28 cellular contexts compared by ENCODE assay signal in genomic region chr9:27054841-27055240, GRCh38. TPM values are rescaled to one million over a fixed set of nuclear protein-coding genes. Genes with fewer than 3 reads are reported as not detected.
"Had no signal": no experiment of that assay in that cellular context is flagged by ENCODE, and none has a peak within 500 bp of the region (broad histone marks: within the 10 kb centered on the region; RNA-seq: fewer than 3 reads in every experiment).

No MANE protein-coding gene starts in this region.

- H3K36me3 ChIP-seq: uterus had no signal

- H3K4me1 ChIP-seq: gastrocnemius medialis, tibial nerve, uterus had no signal

- H3K4me3 Mint-ChIP-seq: activated B cell treated with CpG ODN at 0.5 μM for 24 hours; activated CD4-positive, alpha-beta memory T cell treated with anti-CD3 and anti-CD28 coated beads for 36 hours; activated CD4-positive, alpha-beta T cell treated with anti-CD3 and anti-CD28 coated beads for 36 hours; activated naive CD4-positive, alpha-beta T cell treated with anti-CD3 and anti-CD28 coated beads, Interleukin-2, amount 10 ng/mL, durations not matched to agents 7 days and 5 days; dendritic cell treated with granulocyte-macrophage colony-stimulating factor and Interleukin-4, amounts not matched to agents 40 ng/mL and 50 ng/mL, for 4 days; naive thymus-derived CD4-positive, alpha-beta T cell; neural crest cell; stimulated activated memory B cell treated with anti-CD40 and anti-IgM and Interleukin-4, amounts not matched to agents 10 μg/mL and 1 μg/mL and 100 μg/mL, for 72 hours; T-cell had no signal

- ATAC-seq: activated CD4-positive, alpha-beta T cell treated with anti-CD3 and anti-CD28 coated beads for 36 hours; gastrocnemius medialis; naive thymus-derived CD4-positive, alpha-beta T cell; sciatic nerve; stimulated activated memory B cell treated with anti-CD40 and anti-IgM and Interleukin-4, amounts not matched to agents 10 μg/mL and 1 μg/mL and 100 μg/mL, for 72 hours; T-cell had no signal

- H3K27ac Mint-ChIP-seq: activated B cell treated with CpG ODN at 0.5 μM for 24 hours; activated CD4-positive, alpha-beta memory T cell treated with anti-CD3 and anti-CD28 coated beads for 36 hours; activated CD4-positive, alpha-beta T cell treated with anti-CD3 and anti-CD28 coated beads for 36 hours; activated naive CD4-positive, alpha-beta T cell treated with anti-CD3 and anti-CD28 coated beads, Interleukin-2, amount 10 ng/mL, durations not matched to agents 7 days and 5 days; dendritic cell treated with granulocyte-macrophage colony-stimulating factor and Interleukin-4, amounts not matched to agents 40 ng/mL and 50 ng/mL, for 4 days; naive thymus-derived CD4-positive, alpha-beta T cell; stimulated activated memory B cell treated with anti-CD40 and anti-IgM and Interleukin-4, amounts not matched to agents 10 μg/mL and 1 μg/mL and 100 μg/mL, for 72 hours; T-cell had no signal

- H3K27ac ChIP-seq: cardiac muscle cell, esophagus muscularis mucosa, gastrocnemius medialis, stomach, suprapubic skin, tibial nerve had no signal

- DNase-seq: activated B cell treated with CpG ODN at 0.5 μM for 24 hours; activated CD4-positive, alpha-beta memory T cell treated with anti-CD3 and anti-CD28 coated beads for 36 hours; activated CD4-positive, alpha-beta T cell treated with anti-CD3 and anti-CD28 coated beads for 36 hours; activated effector memory CD4-positive, alpha-beta T cell treated with anti-CD3 and anti-CD28 coated beads, Interleukin-2, amount 50 U/mL, for 16 hours; activated naive CD4-positive, alpha-beta T cell treated with anti-CD3 and anti-CD28 coated beads, Interleukin-2, amount 10 ng/mL, durations not matched to agents 7 days and 5 days; amygdala; effector CD4-positive, alpha-beta T cell; gastrocnemius medialis; hippocampal formation; mesendoderm; naive thymus-derived CD4-positive, alpha-beta T cell; occipital lobe; stimulated activated CD4-positive, alpha-beta T cell treated with anti-CD3 and anti-CD28 coated beads, Interleukin-15, amount 100 ng/mL, for 24 hours; stomach; T-cell; T-helper 9 cell; uterus had no signal

- H3K4me2 ChIP-seq: smooth muscle cell had no signal

- H3K27me3 ChIP-seq: cardiac muscle cell, esophagus muscularis mucosa, gastrocnemius medialis, stomach, suprapubic skin, tibial nerve, uterus had no signal

- H3K9me3 ChIP-seq: esophagus muscularis mucosa, gastrocnemius medialis, stomach, suprapubic skin, tibial nerve, uterus had no signal

- H3K4me1 Mint-ChIP-seq: activated B cell treated with CpG ODN at 0.5 μM for 24 hours; activated CD4-positive, alpha-beta T cell treated with anti-CD3 and anti-CD28 coated beads for 36 hours; activated naive CD4-positive, alpha-beta T cell treated with anti-CD3 and anti-CD28 coated beads, Interleukin-2, amount 10 ng/mL, durations not matched to agents 7 days and 5 days; naive thymus-derived CD4-positive, alpha-beta T cell; neural crest cell; stimulated activated memory B cell treated with anti-CD40 and anti-IgM and Interleukin-4, amounts not matched to agents 10 μg/mL and 1 μg/mL and 100 μg/mL, for 72 hours; T-cell had no signal

- H3K27me3 Mint-ChIP-seq: activated B cell treated with CpG ODN at 0.5 μM for 24 hours; activated CD4-positive, alpha-beta memory T cell treated with anti-CD3 and anti-CD28 coated beads for 36 hours; activated CD4-positive, alpha-beta T cell treated with anti-CD3 and anti-CD28 coated beads for 36 hours; activated naive CD4-positive, alpha-beta T cell treated with anti-CD3 and anti-CD28 coated beads, Interleukin-2, amount 10 ng/mL, durations not matched to agents 7 days and 5 days; dendritic cell treated with granulocyte-macrophage colony-stimulating factor and Interleukin-4, amounts not matched to agents 40 ng/mL and 50 ng/mL, for 4 days; naive thymus-derived CD4-positive, alpha-beta T cell; stimulated activated memory B cell treated with anti-CD40 and anti-IgM and Interleukin-4, amounts not matched to agents 10 μg/mL and 1 μg/mL and 100 μg/mL, for 72 hours; T-cell had no signal

- H3K4me3 ChIP-seq: cardiac muscle cell, esophagus muscularis mucosa, gastrocnemius medialis, smooth muscle cell, stomach, suprapubic skin, tibial nerve, uterus had no signal

- H3K9me3 Mint-ChIP-seq: activated B cell treated with CpG ODN at 0.5 μM for 24 hours; activated CD4-positive, alpha-beta memory T cell treated with anti-CD3 and anti-CD28 coated beads for 36 hours; activated naive CD4-positive, alpha-beta T cell treated with anti-CD3 and anti-CD28 coated beads, Interleukin-2, amount 10 ng/mL, durations not matched to agents 7 days and 5 days; dendritic cell treated with granulocyte-macrophage colony-stimulating factor and Interleukin-4, amounts not matched to agents 40 ng/mL and 50 ng/mL, for 4 days; naive thymus-derived CD4-positive, alpha-beta T cell; neural crest cell; stimulated activated memory B cell treated with anti-CD40 and anti-IgM and Interleukin-4, amounts not matched to agents 10 μg/mL and 1 μg/mL and 100 μg/mL, for 72 hours; T-cell had no signal

- H3K36me3 Mint-ChIP-seq: activated naive CD4-positive, alpha-beta T cell treated with anti-CD3 and anti-CD28 coated beads, Interleukin-2, amount 10 ng/mL, durations not matched to agents 7 days and 5 days had no signal

RNA-seq across cellular contexts. Expression of gene LRRC19, which starts 49.4 kb away (rescaled TPM):
- total RNA-seq: activated B cell treated with CpG ODN at 0.5 μM for 24 hours; activated CD4-positive, alpha-beta memory T cell treated with anti-CD3 and anti-CD28 coated beads for 36 hours; activated CD4-positive, alpha-beta T cell treated with anti-CD3 and anti-CD28 coated beads for 36 hours; cardiac muscle cell; chondrocyte; esophagus muscularis mucosa; lower leg skin; naive thymus-derived CD4-positive, alpha-beta T cell; neural crest cell; occipital lobe; sciatic nerve; smooth muscle cell; suprapubic skin; T-cell; tibial nerve; uterus had no signal
- polyA plus RNA-seq: naive thymus-derived CD4-positive, alpha-beta T cell; stomach had no signal

RNA-seq across cellular contexts. Expression of gene TEK, which starts 54.2 kb away (rescaled TPM):
- total RNA-seq: activated B cell treated with CpG ODN at 0.5 μM for 24 hours; activated CD4-positive, alpha-beta memory T cell treated with anti-CD3 and anti-CD28 coated beads for 36 hours; activated CD4-positive, alpha-beta T cell treated with anti-CD3 and anti-CD28 coated beads for 36 hours; naive thymus-derived CD4-positive, alpha-beta T cell had no signal
- polyA plus RNA-seq: naive thymus-derived CD4-positive, alpha-beta T cell had no signal
